ENCODE assay signal across 12 cellular contexts in the genomic region with DNA sequence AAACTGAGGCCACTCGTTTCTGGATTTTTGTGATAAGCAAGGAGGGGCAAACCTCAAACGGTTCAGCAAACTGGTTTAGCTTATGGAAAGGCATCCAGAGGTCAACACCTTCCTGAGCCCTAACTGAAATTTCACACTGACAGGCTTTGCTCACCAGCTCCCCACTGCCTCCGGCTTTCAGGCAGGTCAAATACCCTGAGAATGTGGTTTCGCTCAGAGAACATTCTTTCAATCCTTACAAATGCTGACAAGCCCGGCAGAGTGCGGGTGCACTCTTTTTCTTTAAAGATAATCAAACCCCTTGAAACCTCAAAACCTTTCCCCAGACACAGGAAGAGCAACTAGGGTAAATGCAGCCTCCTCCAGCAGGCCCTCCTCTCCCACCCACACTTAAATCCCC. TPM values are rescaled to one million over a fixed set of nuclear protein-coding genes. Genes with fewer than 3 reads are reported as not detected.
DNase-seq lines count a peak whose midpoint lies in the region; ATAC-seq, FAIRE-seq and TF ChIP-seq lines count a peak whose summit lies in the region.
"Had no signal": no experiment of that assay in that cellular context is flagged by ENCODE, and none has a peak within 500 bp of the region (broad histone marks: within the 10 kb centered on the region; RNA-seq: fewer than 3 reads in every experiment).

No MANE protein-coding gene starts in this region.

- peak overlapping the region; percentile 69 for H3K4me2 ChIP-seq in Loucy (ENCODE audit: low read depth, low read length, poor library complexity, severe bottlenecking)

- no peak overlapping the region for H3K4me3 Mint-ChIP-seq in nephron progenitor cell
- H3K4me3 Mint-ChIP-seq: nephron had no signal

- intact Hi-C loops in Right ventricle myocardium superior (cut with DNase I) = no loop called here

- H3K27me3 ChIP-seq in Loucy (ENCODE audit: insufficient read depth, low read length, poor library complexity, severe bottlenecking) (no peaks in the 10 kb centered on the region), bronchial epithelial cell (ENCODE audit: control insufficient read depth, insufficient read depth, low read length) (no peaks in the 10 kb centered on the region)

- H3K9ac ChIP-seq in Loucy (ENCODE audit: low read depth, low read length, poor library complexity, severe bottlenecking) = peak overlapping the region; percentile 26

- H3K9me3 Mint-ChIP-seq in nephron progenitor cell = peaks cover 4% of the 10 kb centered on the region
- H3K9me3 Mint-ChIP-seq: nephron had no signal

- TF ChIP-seq CTCF in Loucy (conservative IDR thresholded peaks at IDR 0.05; ENCODE audit: low read length) = no peak
- no peak for TF ChIP-seq CTCF in bronchial epithelial cell (IDR thresholded peaks at IDR 0.05; ENCODE audit: insufficient read depth, low read length, severe bottlenecking)
- no peak for TF ChIP-seq CTCF in nephron progenitor cell (IDR thresholded peaks at IDR 0.05)

- H2AFZ ChIP-seq in Loucy (ENCODE audit: low read length) = no peak overlapping the region

- H3K79me2 ChIP-seq in Loucy (ENCODE audit: insufficient read depth, low read length) = no peaks in the 10 kb centered on the region

- H3K4me1 ChIP-seq in Loucy (ENCODE audit: insufficient read depth, low read length, poor library complexity, severe bottlenecking) = peaks cover 37% of the 10 kb centered on the region

- H3K36me3 ChIP-seq in Loucy (ENCODE audit: insufficient read depth, low read length) (peaks cover 25% of the 10 kb centered on the region; the same call in 1 of the 2 replicates), bronchial epithelial cell (ENCODE audit: control insufficient read depth, insufficient read depth, low read length) (no peaks in the 10 kb centered on the region)

- FAIRE-seq in GM19239 (lab: Jason Lieb, UNC) = peak; percentile 99
- no peak for FAIRE-seq in bronchial epithelial cell (lab: Jason Lieb, UNC)

- peak overlapping the region; percentile 80 for H3K27ac Mint-ChIP-seq in nephron progenitor cell
- H3K27ac Mint-ChIP-seq: nephron had no signal

- no peaks in the 10 kb centered on the region for H3K9me2 ChIP-seq in Loucy (replicated peaks; ENCODE audit: low read depth, low read length)

- DNase-seq in GM19239 (ENCODE audit: insufficient read length, low spot score) (no peak), bronchial epithelial cell (ENCODE audit: low read depth) (peak; percentile 10), nephron progenitor cell (no peak), Right ventricle myocardium superior (no peak), NCI-H2081 (lab: John Stamatoyannopoulos, UW) (no peak), NCI-H1048 (lab: John Stamatoyannopoulos, UW) (no peak)
- DNase-seq: hippocampal formation; stimulated activated CD4-positive, alpha-beta T cell treated with anti-CD3 and anti-CD28 coated beads, Interleukin-2, amount 100 ng/mL, for 48 hours had no signal

- no peaks in the 10 kb centered on the region for H4K20me1 ChIP-seq in Loucy (ENCODE audit: insufficient read depth, low read length, poor library complexity, severe bottlenecking)

- peaks cover 24% of the 10 kb centered on the region for H3K4me1 Mint-ChIP-seq in nephron progenitor cell

- no peaks in the 10 kb centered on the region for H3K27me3 Mint-ChIP-seq in nephron progenitor cell (ENCODE audit: low read depth, poor library complexity)

- peak overlapping the region; percentile 47 for H3K4me3 ChIP-seq in Loucy (ENCODE audit: low read length, poor library complexity, severe bottlenecking)
- no peak overlapping the region for H3K4me3 ChIP-seq in bronchial epithelial cell (ENCODE audit: low read depth, low read length)

- ATAC-seq in HG03139 (IDR thresholded peaks at IDR 0.05; ENCODE audit: unreplicated experiment) (no peak), Right ventricle myocardium superior (ENCODE audit: poor library complexity) (no peak)
- ATAC-seq: SK-N-SH treated with all-trans-retinoic acid at 6 μM for 48 hours had no signal

- H3K9me3 ChIP-seq in Loucy (ENCODE audit: insufficient read depth, low read depth, low read length) = no peaks in the 10 kb centered on the region

- H3K36me3 Mint-ChIP-seq in nephron progenitor cell (ENCODE audit: low read depth) = no peaks in the 10 kb centered on the region

- peaks cover 7% of the 10 kb centered on the region; the same call in 1 of the 2 replicates for H3F3A ChIP-seq in Loucy (ENCODE audit: low read depth)

RNA-seq across cellular contexts. Expression of gene CD40LG, which starts 41.5 kb away (rescaled TPM):
- total RNA-seq in bronchial epithelial cell = not detected in 2 replicates
- not detected for total RNA-seq in Right ventricle myocardium superior
